12 cellular contexts compared by ENCODE assay signal in genomic region chr2:95300391-95300938, GRCh38. TPM values are rescaled to one million over a fixed set of nuclear protein-coding genes. Genes with fewer than 3 reads are reported as not detected.
DNase-seq lines count a peak whose midpoint lies in the region; ATAC-seq and TF ChIP-seq lines count a peak whose summit lies in the region.
"Had no signal": no experiment of that assay in that cellular context is flagged by ENCODE, and none has a peak within 500 bp of the region (broad histone marks: within the 10 kb centered on the region; RNA-seq: fewer than 3 reads in every experiment).

No MANE protein-coding gene starts in this region.

- H3K36me3 Mint-ChIP-seq in naive thymus-derived CD4-positive, alpha-beta T cell, result no peaks in the 10 kb centered on the region

- ATAC-seq in GM18511 (IDR thresholded peaks at IDR 0.05; ENCODE audit: unreplicated experiment), result peak; percentile 49
- ATAC-seq in naive thymus-derived CD4-positive, alpha-beta T cell, result no peak
- ATAC-seq: SK-N-SH treated with all-trans-retinoic acid at 6 μM for 48 hours had no signal

- CTCF ChIA-PET in naive thymus-derived CD4-positive, alpha-beta T cell (lab: Charles Lee), result no interaction called here

- no peaks in the 10 kb centered on the region for H3K4me1 ChIP-seq in prostate gland (replicated peaks)
- no peaks in the 10 kb centered on the region for H3K4me1 ChIP-seq in naive thymus-derived CD4-positive, alpha-beta T cell (ENCODE audit: control insufficient read depth in 2 of 2, insufficient read depth in 2 of 2, low read length in 2 of 2)
- H3K4me1 ChIP-seq: Caco-2, right atrium auricular region had no signal

- no peaks in the 10 kb centered on the region for H3K27me3 ChIP-seq in prostate gland (replicated peaks; ENCODE audit: insufficient read depth)
- H3K27me3 ChIP-seq in naive thymus-derived CD4-positive, alpha-beta T cell (ENCODE audit: control insufficient read depth in 2 of 2, insufficient read depth in 2 of 2, low read length in 2 of 2), result no peaks in the 10 kb centered on the region
- H3K27me3 ChIP-seq: right atrium auricular region had no signal

- POLR2A ChIA-PET in naive thymus-derived CD4-positive, alpha-beta T cell (lab: Charles Lee), result no interaction called here

- H3K9me3 Mint-ChIP-seq in naive thymus-derived CD4-positive, alpha-beta T cell, result no peaks in the 10 kb centered on the region

- no peak overlapping the region for H3K27ac Mint-ChIP-seq in naive thymus-derived CD4-positive, alpha-beta T cell

- peaks cover 0 to 8% (median 0%) of the 10 kb centered on the region in 7 donors for H3K4me1 Mint-ChIP-seq in naive thymus-derived CD4-positive, alpha-beta T cell

- WGBS in prostate gland, result 24% methylated on average over 11 of the region's 11 CpGs

- DNase-seq in NCI-H187 treated with DMSO at 0.1 percent for 48 hours (lab: John Stamatoyannopoulos, UW), result peak; percentile 16
- DNase-seq in prostate gland (ENCODE audit: low spot score), result peak; percentile 48
- no peak for DNase-seq in activated effector memory CD4-positive, alpha-beta T cell treated with anti-CD3 and anti-CD28 coated beads, Interleukin-2, amount 50 U/mL, for 16 hours
- no peak for DNase-seq in GM13977 (ENCODE audit: low spot score)
- no peak for DNase-seq in naive thymus-derived CD4-positive, alpha-beta T cell
- DNase-seq in GM20000 (ENCODE audit: low spot score), result no peak
- DNase-seq: Caco-2; central memory CD4-positive, alpha-beta T cell had no signal

- in situ Hi-C loops in GM13977 (cut with MboI; ENCODE audit: low pct_unique_long_range_greater_than_20kb, low sequenced_read_pairs, unreplicated experiment), result no loop called here

- no peak overlapping the region for H3K4me3 ChIP-seq in prostate gland
- H3K4me3 ChIP-seq in naive thymus-derived CD4-positive, alpha-beta T cell (ENCODE audit: low read length), result no peak overlapping the region
- H3K4me3 ChIP-seq: right atrium auricular region had no signal

- H3K36me3 ChIP-seq in prostate gland, result no peaks in the 10 kb centered on the region
- no peaks in the 10 kb centered on the region for H3K36me3 ChIP-seq in naive thymus-derived CD4-positive, alpha-beta T cell (ENCODE audit: control insufficient read depth in 2 of 3, insufficient read depth in 3 of 3, low read length in 3 of 3)
- H3K36me3 ChIP-seq: right atrium auricular region had no signal

- TF ChIP-seq CTCF in prostate gland (IDR thresholded peaks at IDR 0.05) (no peak), GM13977 (IDR thresholded peaks at IDR 0.05; ENCODE audit: extremely low read depth, insufficient read depth, missing control alignments) (no peak), GM20000 (IDR thresholded peaks at IDR 0.05; ENCODE audit: extremely low read depth, missing control alignments) (no peak)

- no peak for TF ChIP-seq POLR2A in prostate gland (IDR thresholded peaks at IDR 0.05)

- peak overlapping the region; percentile 71 for H3K27ac ChIP-seq in angular gyrus (ENCODE audit: low read depth, low read length)
- no peak overlapping the region for H3K27ac ChIP-seq in prostate gland
- H3K27ac ChIP-seq in naive thymus-derived CD4-positive, alpha-beta T cell (ENCODE audit: low read depth, low read length), result no peak overlapping the region
- H3K27ac ChIP-seq: right atrium auricular region had no signal

- H3K27me3 Mint-ChIP-seq in naive thymus-derived CD4-positive, alpha-beta T cell, result peaks cover 0 to 18% (median 0%) of the 10 kb centered on the region in 5 donors

- H3K4me3 Mint-ChIP-seq in naive thymus-derived CD4-positive, alpha-beta T cell, result no peak overlapping the region

- no peaks in the 10 kb centered on the region for H3K9me3 ChIP-seq in prostate gland
- no peaks in the 10 kb centered on the region for H3K9me3 ChIP-seq in naive thymus-derived CD4-positive, alpha-beta T cell (ENCODE audit: control insufficient read depth in 2 of 3, low read length in 3 of 3)
- H3K9me3 ChIP-seq: Caco-2, right atrium auricular region had no signal

- intact Hi-C loops in prostate gland (cut with DNase I), result no loop called here
- intact Hi-C loops in naive thymus-derived CD4-positive, alpha-beta T cell (cut with micrococcal nuclease), result no loop called here

RNA-seq across cellular contexts. Expression of gene KCNIP3, which starts 3.3 kb away (rescaled TPM):
- 10 to 100 TPM in 1 of 2 donors, 1 to 10 TPM in 1; 5.1 to 63.8 TPM for total RNA-seq in prostate gland
- total RNA-seq in naive thymus-derived CD4-positive, alpha-beta T cell, result 1 to 10 TPM in 1 of 5 experiments, not detected in 4; 1.0 TPM
- polyA plus RNA-seq in naive thymus-derived CD4-positive, alpha-beta T cell, result not detected
- total RNA-seq: Caco-2 had no signal

RNA-seq across cellular contexts. Expression of gene PROM2, which starts 26.2 kb away (rescaled TPM):
- total RNA-seq in prostate gland, result 10 to 100 TPM; 43.4 to 80.1 TPM
- 1 to 10 TPM in 1 of 5 experiments, under 1 TPM in 4; 0.24 to 1.2 (median 0.57) TPM for total RNA-seq in naive thymus-derived CD4-positive, alpha-beta T cell
- not detected for polyA plus RNA-seq in naive thymus-derived CD4-positive, alpha-beta T cell

Comparison
In these comparisons a context has a peak if more than half of its experiments do, and no peak if none do; other contexts are left out.
1. DNase-seq: peak in NCI-H187 treated with DMSO at 0.1 percent for 48 hours (single experiment) and prostate gland (single experiment); none in activated effector memory CD4-positive, alpha-beta T cell treated with anti-CD3 and anti-CD28 coated beads, Interleukin-2, amount 50 U/mL, for 16 hours (single experiment), GM13977 (single experiment), naive thymus-derived CD4-positive, alpha-beta T cell (0 of 9) and GM20000 (single experiment).
2. RNA of gene PROM2, which starts 26.2 kb away (total RNA-seq): 43.4 to 80.1 TPM in prostate gland; 0.24 to 1.2 TPM in naive thymus-derived CD4-positive, alpha-beta T cell; every median in the first group is over 10 times any median in the second.